13 cellular contexts compared by ENCODE assay signal in genomic region chr13:114000151-114001040, GRCh38.
"Had no signal": no experiment of that assay in that cellular context is flagged by ENCODE, and none has a peak within 500 bp of the region (broad histone marks: within the 10 kb centered on the region; RNA-seq: fewer than 3 reads in every experiment).

No MANE protein-coding gene starts in this region.

- H3K27ac ChIP-seq: uterus had no signal

- H3K9me3 ChIP-seq: breast epithelium, stomach, uterus had no signal

- H3K4me3 ChIP-seq: breast epithelium, stomach, uterus had no signal

- H3K36me3 ChIP-seq: breast epithelium, uterus had no signal

- H3K4me1 Mint-ChIP-seq: activated CD4-positive, alpha-beta T cell treated with anti-CD3 and anti-CD28 coated beads, Interleukin-2, amount 10 ng/mL, durations not matched to agents 7 days and 5 days had no signal

- H3K4me1 ChIP-seq: breast epithelium, uterus had no signal

- H3K27me3 Mint-ChIP-seq: activated CD4-positive, alpha-beta T cell treated with anti-CD3 and anti-CD28 coated beads, Interleukin-2, amount 10 ng/mL, durations not matched to agents 7 days and 5 days; naive thymus-derived CD4-positive, alpha-beta T cell had no signal

- H3K9me3 Mint-ChIP-seq: activated CD4-positive, alpha-beta T cell treated with anti-CD3 and anti-CD28 coated beads, Interleukin-2, amount 10 ng/mL, durations not matched to agents 7 days and 5 days; T-helper 1 cell treated with Interleukin-12 subunit alpha and Interleukin-12 subunit beta and Interleukin-4 antibody, amounts not matched to agents 30 μg/mL and 1 μg/mL, for 36 hours had no signal

- H3K4me3 Mint-ChIP-seq: activated CD4-positive, alpha-beta T cell treated with anti-CD3 and anti-CD28 coated beads, Interleukin-2, amount 10 ng/mL, durations not matched to agents 7 days and 5 days; T-helper 1 cell treated with Interleukin-12 subunit alpha and Interleukin-12 subunit beta and Interleukin-4 antibody, amounts not matched to agents 30 μg/mL and 1 μg/mL, for 36 hours had no signal

- H3K27ac Mint-ChIP-seq: activated CD4-positive, alpha-beta T cell treated with anti-CD3 and anti-CD28 coated beads, Interleukin-2, amount 10 ng/mL, durations not matched to agents 7 days and 5 days; T-helper 1 cell treated with Interleukin-12 subunit alpha and Interleukin-12 subunit beta and Interleukin-4 antibody, amounts not matched to agents 30 μg/mL and 1 μg/mL, for 36 hours had no signal

- DNase-seq: activated CD4-positive, alpha-beta T cell treated with anti-CD3 and anti-CD28 coated beads, Interleukin-2, amount 10 ng/mL, durations not matched to agents 7 days and 5 days; activated CD4-positive, CD25-positive, alpha-beta regulatory T cell; activated effector memory CD4-positive, alpha-beta T cell treated with anti-CD3 and anti-CD28 coated beads, Interleukin-2, amount 50 U/mL, for 16 hours; activated T-cell treated with anti-CD3 and anti-CD28 coated beads, Interleukin-2, amount 50 U/mL, for 1 hour; hypothalamus; naive thymus-derived CD4-positive, alpha-beta T cell; stimulated activated CD4-positive, alpha-beta T cell treated with anti-CD3 and anti-CD28 coated beads, Interleukin-15, amount 100 ng/mL, for 24 hours; stimulated activated CD4-positive, alpha-beta T cell treated with anti-CD3 and anti-CD28 coated beads, Interleukin-4, amount 100 ng/mL, for 4 hours; stomach; uterus had no signal

- H3K27me3 ChIP-seq: breast epithelium, stomach, uterus had no signal

- ATAC-seq: esophagus mucosa had no signal
